ENCODE assay signal across 1 cellular context in genomic region chr17:67353929-67354557, GRCh38.
TF ChIP-seq lines count a peak whose summit lies in the region.

No MANE protein-coding gene starts in this region.

TF ChIP-seq in GM12878, 131 proteins besides CTCF, POLR2A, EP300 and RAD21:
- TF ChIP-seq IKZF2 (IDR thresholded peaks at IDR 0.05) (no peak), PAX8 (IDR thresholded peaks at IDR 0.05) (no peak), IRF4 (IDR thresholded peaks at IDR 0.05; ENCODE audit: low read depth, low read length) (no peak), HDAC2 (IDR thresholded peaks at IDR 0.05) (no peak), NR2F1 (conservative IDR thresholded peaks at IDR 0.05) (no peak), RCOR1 (conservative IDR thresholded peaks at IDR 0.05; ENCODE audit: low read depth, low read length) (no peak), ZBTB4 (CRISPR knock-in tag; IDR thresholded peaks at IDR 0.05) (no peak), DPF2 (IDR thresholded peaks at IDR 0.05) (no peak), TAF1 (IDR thresholded peaks at IDR 0.05; ENCODE audit: borderline replicate concordance, low read depth, low read length) (no peak)
